9 cellular contexts compared by ENCODE assay signal in the genomic region with DNA sequence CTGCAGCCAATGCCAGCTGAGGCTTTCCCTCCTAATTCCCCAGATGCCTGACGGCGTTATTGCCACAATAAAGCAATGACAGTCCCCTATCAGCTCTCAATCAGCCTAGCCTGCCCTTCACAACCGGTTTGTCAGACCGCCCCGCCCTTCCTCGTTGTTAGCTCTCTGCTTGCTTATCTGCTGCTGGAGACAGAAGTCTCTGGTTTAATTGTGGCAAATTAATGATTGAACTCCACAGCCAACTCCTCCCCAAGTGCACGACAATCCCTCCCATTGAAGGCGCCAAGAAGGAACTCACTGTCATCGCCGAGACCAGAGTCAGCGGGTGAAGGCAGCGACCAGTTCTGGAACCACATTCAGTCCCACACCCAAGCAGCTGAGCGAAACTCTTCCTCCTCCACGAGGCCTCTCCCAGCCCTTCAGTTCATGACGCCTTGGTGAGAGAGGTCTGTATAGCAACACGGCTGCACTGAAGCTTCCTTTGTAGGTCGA.
DNase-seq lines count a peak whose midpoint lies in the region; ATAC-seq and FAIRE-seq lines count a peak whose summit lies in the region.
"Had no signal": no experiment of that assay in that cellular context is flagged by ENCODE, and none has a peak within 500 bp of the region (broad histone marks: within the 10 kb centered on the region; RNA-seq: fewer than 3 reads in every experiment).

No MANE protein-coding gene starts in this region.

- H3K27ac ChIP-seq in Karpas-422 (ENCODE audit: low read length) = no peak overlapping the region
- H3K27ac ChIP-seq: HL-60 had no signal

- ATAC-seq in HG02678 (IDR thresholded peaks at IDR 0.05; ENCODE audit: unreplicated experiment) (peak; percentile 68), GM19328 (IDR thresholded peaks at IDR 0.05; ENCODE audit: unreplicated experiment) (no peak)
- peak; percentile 54 for ATAC-seq in effector memory CD8-positive, alpha-beta T cell (replicated peaks)

- H4K20me1 ChIP-seq in Karpas-422 (ENCODE audit: insufficient read depth, low read depth, low read length) = 0 out of 2 replicates have a peak, but pooled peaks cover 4% of the 10 kb centered on the region

- H3K9me2 ChIP-seq in Karpas-422 (replicated peaks; ENCODE audit: insufficient read depth, low read length) = no peaks in the 10 kb centered on the region

- H3K4me3 Mint-ChIP-seq in effector memory CD8-positive, alpha-beta T cell = peak overlapping the region; percentile 56 to 60

- no peaks in the 10 kb centered on the region for H3K9me3 ChIP-seq in Karpas-422 (ENCODE audit: low read length)

- H3K36me3 Mint-ChIP-seq in effector memory CD8-positive, alpha-beta T cell (ENCODE audit: insufficient read depth) = no peaks in the 10 kb centered on the region

- peak; percentile 91 for FAIRE-seq in RCC 7860 (lab: Jason Lieb, UNC)

- intact Hi-C loops in posterior cingulate gyrus (cut with DNase I) = no loop called here

- no peak overlapping the region for H3K4me2 ChIP-seq in Karpas-422 (ENCODE audit: low read depth, low read length, poor library complexity, severe bottlenecking)

- H3K4me3 ChIP-seq in Karpas-422 (ENCODE audit: low read length) = no peak overlapping the region

- DNase-seq in DMS53 (lab: John Stamatoyannopoulos, UW) (peak; percentile 95), RCC 7860 (ENCODE audit: low spot score) (peak; percentile 87), Karpas-422 (no peak), posterior cingulate gyrus (no peak)
- no peak for DNase-seq in effector memory CD8-positive, alpha-beta T cell
- peak; percentile 14 for DNase-seq in stimulated activated CD8-positive, alpha-beta memory T cell treated with anti-CD3 and anti-CD28 coated beads, Interleukin-12 subunit alpha, Interleukin-12 subunit beta, amount 100 ng/mL, for 1 hour (ENCODE audit: low read depth)

- H3K4me1 ChIP-seq in Karpas-422 (ENCODE audit: low read length) = no peaks in the 10 kb centered on the region

- H3K9me3 Mint-ChIP-seq in effector memory CD8-positive, alpha-beta T cell = no peaks in the 10 kb centered on the region

- H3K9ac ChIP-seq in Karpas-422 (ENCODE audit: low read length) = no peak overlapping the region

- H2AFZ ChIP-seq in Karpas-422 (ENCODE audit: low read length) = no peak overlapping the region

- H3K27me3 Mint-ChIP-seq in effector memory CD8-positive, alpha-beta T cell = peaks cover 61 to 71% of the 10 kb centered on the region in 2 donors

- H3K36me3 ChIP-seq in Karpas-422 (ENCODE audit: insufficient read depth, low read length) = no peaks in the 10 kb centered on the region

- H3K27me3 ChIP-seq in Karpas-422 (ENCODE audit: low read length) = no peaks in the 10 kb centered on the region

- peak overlapping the region in 1 of 2 donors; percentile 75 for H3K27ac Mint-ChIP-seq in effector memory CD8-positive, alpha-beta T cell

- peaks cover 8 to 14% of the 10 kb centered on the region in 2 donors for H3K4me1 Mint-ChIP-seq in effector memory CD8-positive, alpha-beta T cell (ENCODE audit: low read depth in 2 of 2)

- no peaks in the 10 kb centered on the region for H3K79me2 ChIP-seq in Karpas-422 (ENCODE audit: low read length)

Comparison
In these comparisons a context has a peak if more than half of its experiments do, and no peak if none do; other contexts are left out.
1. DNase-seq: peak in DMS53 (single experiment), RCC 7860 (single experiment) and stimulated activated CD8-positive, alpha-beta memory T cell treated with anti-CD3 and anti-CD28 coated beads, Interleukin-12 subunit alpha, Interleukin-12 subunit beta, amount 100 ng/mL, for 1 hour (single experiment); none in effector memory CD8-positive, alpha-beta T cell (0 of 3), Karpas-422 (single experiment) and posterior cingulate gyrus (0 of 10).